Comparison of ENCODE assay signal across 12 cellular contexts in the genomic region with DNA sequence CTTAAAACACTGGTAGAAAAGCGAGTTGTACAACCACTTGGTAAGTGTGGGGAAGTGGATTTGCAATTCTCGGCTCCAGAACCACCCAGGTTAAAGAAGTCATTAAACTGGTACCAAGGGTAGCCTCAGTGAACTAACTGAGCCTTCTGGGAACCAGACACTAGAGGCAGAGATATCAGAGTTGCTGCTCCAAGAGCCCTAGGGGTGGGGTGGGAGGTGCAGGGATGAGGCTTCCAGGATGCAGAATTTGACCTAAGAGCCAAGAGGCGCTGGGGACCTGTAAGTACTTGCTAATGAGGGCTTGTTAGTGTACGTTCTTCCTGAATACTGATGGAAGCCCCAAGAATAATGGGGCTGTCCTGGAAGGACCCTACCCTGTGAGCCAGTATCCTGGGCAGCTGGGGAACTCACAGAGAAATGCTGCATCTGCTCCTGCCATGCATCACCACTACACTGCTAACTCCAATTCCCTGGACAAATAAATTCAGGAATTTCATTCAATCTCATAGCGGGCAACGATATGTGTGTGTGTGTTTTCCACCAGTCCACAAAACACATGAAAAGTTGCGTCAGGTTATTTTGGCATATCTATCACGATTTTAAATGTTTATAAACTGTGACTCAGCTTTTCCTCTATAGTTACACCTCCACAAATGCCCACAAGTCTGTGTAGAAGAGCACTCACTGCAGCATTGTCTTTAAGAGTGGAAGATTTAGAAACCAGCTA. TPM values are rescaled to one million over a fixed set of nuclear protein-coding genes. Genes with fewer than 3 reads are reported as not detected.
DNase-seq lines count a peak whose midpoint lies in the region; ATAC-seq, FAIRE-seq and TF ChIP-seq lines count a peak whose summit lies in the region.
"Had no signal": no experiment of that assay in that cellular context is flagged by ENCODE, and none has a peak within 500 bp of the region (broad histone marks: within the 10 kb centered on the region; RNA-seq: fewer than 3 reads in every experiment).

No MANE protein-coding gene starts in this region.

- peak; percentile 69 for FAIRE-seq in GM12891 (lab: Jason Lieb, UNC)

- ATAC-seq in HG03097 (IDR thresholded peaks at IDR 0.05; ENCODE audit: low FRiP score, unreplicated experiment) (no peak), GM18519 (IDR thresholded peaks at IDR 0.05; ENCODE audit: low FRiP score, unreplicated experiment) (no peak)

- no peak for DNase-seq in GM12891 (ENCODE audit: insufficient read length, low spot score)
- DNase-seq in NCI-H460 (ENCODE audit: extremely low read depth, low read depth) = peak; percentile 43
- peak; percentile 32 to 50 for DNase-seq in dermis microvascular lymphatic vessel endothelial cell (ENCODE audit: low read depth in 2 of 2)
- DNase-seq in mesenteric fat pad (ENCODE audit: low spot score) = peak; percentile 45
- DNase-seq in UCSD-AML1 (lab: John Stamatoyannopoulos, UW; ENCODE audit: unreplicated experiment) = no peak
- DNase-seq: activated CD4-positive, alpha-beta T cell treated with anti-CD3 and anti-CD28 coated beads, Interleukin-2, amount 50 U/mL, for 4 hours; COR-L47; head of caudate nucleus; Kasumi-1; left colon had no signal

- TF ChIP-seq POLR2A in GM12891 (IDR thresholded peaks at IDR 0.05; ENCODE audit: low read depth, low read length) = no peak

TF ChIP-seq in GM12891, 5 proteins besides CTCF, POLR2A, EP300 and RAD21:
- TF ChIP-seq POLR2AphosphoS5 (IDR thresholded peaks at IDR 0.05; ENCODE audit: low read depth, low read length) = no peak
- TF ChIP-seq TAF1 (IDR thresholded peaks at IDR 0.05; ENCODE audit: low read depth, low read length) = no peak
- TF ChIP-seq SPI1 (IDR thresholded peaks at IDR 0.05; ENCODE audit: low read depth, low read length) = no peak
- no peak for TF ChIP-seq PAX5 (IDR thresholded peaks at IDR 0.05; ENCODE audit: insufficient read depth, low read length, severe bottlenecking)
- TF ChIP-seq POU2F2 (IDR thresholded peaks at IDR 0.05; ENCODE audit: low read depth, low read length) = no peak
TF ChIP-seq in GM12891: peak in this region for 0.

RNA-seq across cellular contexts. Expression of a gene that starts 23.8 kb away (rescaled TPM):
- polyA plus RNA-seq in GM12891 (2012; ENCODE audit: low read depth, missing spikeins) = 5.5 TPM
- total RNA-seq in NCI-H460 (2014; rRNA removed; shearing (Covaris generic)) = 4.3 and 5.6 TPM in 2 replicates
- 22.9 and 31.7 TPM in 2 replicates for polyA plus RNA-seq in NCI-H460 (2014; cell fraction: nucleus; rRNA removed)
- 8.0 and 12.9 TPM in 2 replicates for total RNA-seq in dermis microvascular lymphatic vessel endothelial cell
- total RNA-seq in mesenteric fat pad = 20.8 TPM

RNA-seq across cellular contexts. Expression of a gene that starts 38.8 kb away (rescaled TPM):
- polyA plus RNA-seq in GM12891 (2012; ENCODE audit: low read depth, missing spikeins) = 1.4 TPM
- total RNA-seq in NCI-H460 (2014; rRNA removed; shearing (Covaris generic)) = 0.67 and 1.9 TPM in 2 replicates
- 8.7 and 9.2 TPM in 2 replicates for polyA plus RNA-seq in NCI-H460 (2014; cell fraction: nucleus; rRNA removed)
- total RNA-seq in dermis microvascular lymphatic vessel endothelial cell (0.25 TPM in 1 of 2 replicates, not detected in the other), mesenteric fat pad (2.4 TPM)

RNA-seq across cellular contexts. Expression of a gene that starts 43.1 kb away (rescaled TPM):
- polyA plus RNA-seq in GM12891 (2012; ENCODE audit: low read depth, missing spikeins) = 1.6 TPM
- 0.66 and 1.7 TPM in 2 replicates for total RNA-seq in NCI-H460 (2014; rRNA removed; shearing (Covaris generic))
- polyA plus RNA-seq in NCI-H460 (2014; cell fraction: nucleus; rRNA removed) = 0.25 and 0.70 TPM in 2 replicates
- 0.39 and 1.0 TPM in 2 replicates for total RNA-seq in dermis microvascular lymphatic vessel endothelial cell
- 4.3 TPM for total RNA-seq in mesenteric fat pad

Comparison
In these comparisons a context has a peak if more than half of its experiments do, and no peak if none do; other contexts are left out.
1. DNase-seq: peak in NCI-H460 (single experiment), dermis microvascular lymphatic vessel endothelial cell (2 of 2) and mesenteric fat pad (single experiment); none in GM12891 (single experiment) and UCSD-AML1 (single experiment).